Comparison of ENCODE assay signal across 8 cellular contexts in genomic region chr1:117605164-117605810, GRCh38. TPM values are rescaled to one million over a fixed set of nuclear protein-coding genes. Genes with fewer than 3 reads are reported as not detected.
A peak's percentile ranks its signal among the peaks of the same experiment; 100 is the strongest.
DNase-seq lines count a peak whose midpoint lies in the region; ATAC-seq and TF ChIP-seq lines count a peak whose summit lies in the region.

No MANE protein-coding gene starts in this region.

- H3K27ac ChIP-seq in right lobe of liver (peak overlapping the region; percentile 71 to 86 (median 84)), testis (peak overlapping the region; percentile 59 to 79)

- under 1% methylated on average over 23 of the region's 32 CpGs for WGBS in right lobe of liver (ENCODE audit: insufficient coverage, low coverage, low lambda C conversion rate, missing lambda C conversion rate)
- 1 to 2% methylated on average over 25 to 32 of the region's 32 CpGs for WGBS in testis, 2 donors

- H3K27me3 ChIP-seq in GM06990 (replicated peaks; ENCODE audit: control insufficient read depth, insufficient read depth, low read length) (peaks cover 2% of the 10 kb centered on the region), right lobe of liver (no peaks in the 10 kb centered on the region), testis (no peaks in the 10 kb centered on the region)

- peak overlapping the region; percentile 69 for H3K4me3 ChIP-seq in GM06990 (replicated peaks; ENCODE audit: low read depth, low read length)
- peak overlapping the region; percentile 65 to 74 for H3K4me3 ChIP-seq in cardiac fibroblast (replicated peaks in 1 of 2; ENCODE audit: low read depth in 2 of 2, low read length in 2 of 2)
- peak overlapping the region; percentile 64 to 79 (median 75) for H3K4me3 ChIP-seq in right lobe of liver
- peak overlapping the region; percentile 72 to 77 for H3K4me3 ChIP-seq in testis

- peaks cover 0 to 15% (median 0%) of the 10 kb centered on the region in 4 donors for H3K4me1 ChIP-seq in right lobe of liver
- peaks cover 13% of the 10 kb centered on the region for H3K4me1 ChIP-seq in testis

- peak; percentile 3 for TF ChIP-seq POLR2A in right lobe of liver (IDR thresholded peaks at IDR 0.05)
- no peak for TF ChIP-seq POLR2A in testis (IDR thresholded peaks at IDR 0.05)

- ATAC-seq in GM21576 (IDR thresholded peaks at IDR 0.05; ENCODE audit: unreplicated experiment) (peak; percentile 16), right lobe of liver (peak; percentile 24 to 51 (median 36))

- H3K9me3 ChIP-seq in right lobe of liver: no peaks in the 10 kb centered on the region
- no peaks in the 10 kb centered on the region for H3K9me3 ChIP-seq in testis

- no peaks in the 10 kb centered on the region for H3K36me3 ChIP-seq in GM06990 (ENCODE audit: control insufficient read depth, insufficient read depth, low read length)
- H3K36me3 ChIP-seq in right lobe of liver: no peaks in the 10 kb centered on the region
- no peaks in the 10 kb centered on the region for H3K36me3 ChIP-seq in testis (ENCODE audit: low read depth, missing control alignments)

- DNase-seq in GM06990 (ENCODE audit: extremely low read depth, insufficient read length): no peak
- peak; percentile 10 to 13 for DNase-seq in cardiac fibroblast (ENCODE audit: low read depth in 2 of 2)
- peak in 2 of 3 donors; percentile 75 for DNase-seq in right lobe of liver
- DNase-seq in testis: no peak
- no peak for DNase-seq in AML-193 (lab: John Stamatoyannopoulos, UW)
- DNase-seq in germinal center (ENCODE audit: low spot score): no peak

- intact Hi-C loops in right lobe of liver (cut with DNase I): no loop called here
- intact Hi-C loops in testis (cut with DNase I; ENCODE audit: low total_unique reads): no loop called here

- TF ChIP-seq CTCF in GM06990 (IDR thresholded peaks at IDR 0.05; ENCODE audit: insufficient read depth, low read length, poor library complexity, severe bottlenecking) (no peak), cardiac fibroblast (IDR thresholded peaks at IDR 0.05; ENCODE audit: low read depth, low read length) (no peak), right lobe of liver (IDR thresholded peaks at IDR 0.05) (no peak), testis (IDR thresholded peaks at IDR 0.05) (no peak)

- no peak for TF ChIP-seq EP300 in Ishikawa (IDR thresholded peaks at IDR 0.05; ENCODE audit: borderline replicate concordance)

- no peak for TF ChIP-seq RAD21 in Ishikawa (IDR thresholded peaks at IDR 0.05; ENCODE audit: low read depth)

TF ChIP-seq in Ishikawa, 13 proteins besides CTCF, POLR2A, EP300 and RAD21:
- TF ChIP-seq EGR1 (IDR thresholded peaks at IDR 0.05) (peak; percentile 86), MAX (IDR thresholded peaks at IDR 0.05) (peak; percentile 54; the same call in 1 of the 2 replicates)
- TF ChIP-seq, protein P1, sequence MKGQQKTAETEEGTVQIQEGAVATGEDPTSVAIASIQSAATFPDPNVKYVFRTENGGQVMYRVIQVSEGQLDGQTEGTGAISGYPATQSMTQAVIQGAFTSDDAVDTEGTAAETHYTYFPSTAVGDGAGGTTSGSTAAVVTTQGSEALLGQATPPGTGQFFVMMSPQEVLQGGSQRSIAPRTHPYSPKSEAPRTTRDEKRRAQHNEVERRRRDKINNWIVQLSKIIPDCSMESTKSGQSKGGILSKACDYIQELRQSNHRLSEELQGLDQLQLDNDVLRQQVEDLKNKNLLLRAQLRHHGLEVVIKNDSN (IDR thresholded peaks at IDR 0.05): no peak
TF ChIP-seq in Ishikawa: peak in this region for 2.

RNA-seq across cellular contexts. Expression of gene TENT5C, which starts 0.6 kb away (rescaled TPM):
- total RNA-seq in right lobe of liver (10 to 100 TPM in 1 of 6 experiments, 1 to 10 TPM in 5; 2.3 to 13.7 (median 3.0) TPM), testis (10 to 100 TPM; 38.4 to 67.3 TPM)
- 72.4 TPM for polyA plus RNA-seq in testis (ENCODE audit: insufficient read depth, low read depth, low replicate concordance)

Comparison
In these comparisons a context has a peak if more than half of its experiments do, and no peak if none do; other contexts are left out.
1. DNase-seq: peak in cardiac fibroblast (2 of 2) and right lobe of liver (2 of 3); none in GM06990 (single experiment), testis (single experiment), AML-193 (0 of 2) and germinal center (single experiment).
2. Peak in every context shown above with its lines, with median percentiles within 50 percentile points of each other: H3K4me3 ChIP-seq.